In genomic region chr13:29849071-29849541, GRCh38 we compare ENCODE assay signal across 8 cellular contexts. TPM values are rescaled to one million over a fixed set of nuclear protein-coding genes. Genes with fewer than 3 reads are reported as not detected.
DNase-seq lines count a peak whose midpoint lies in the region; ATAC-seq and TF ChIP-seq lines count a peak whose summit lies in the region.

No MANE protein-coding gene starts in this region.

- TF ChIP-seq CTCF in right atrium auricular region (IDR thresholded peaks at IDR 0.05) = no peak

- peaks cover 0 to 32% of the 10 kb centered on the region in 2 donors for H3K4me1 ChIP-seq in right atrium auricular region

- DNase-seq in activated CD4-positive, alpha-beta T cell treated with anti-CD3 and anti-CD28 coated beads for 4 hours = peak; percentile 7 to 8
- DNase-seq in activated CD4-positive, alpha-beta T cell treated with anti-CD3 and anti-CD28 coated beads, Interleukin-2, amount 50 U/mL, for 4 hours = no peak
- DNase-seq in NOMO-1 treated with DMSO at 0.1 percent for 48 hours (lab: John Stamatoyannopoulos, UW; ENCODE audit: unreplicated experiment) = peak; percentile 88
- DNase-seq in right atrium auricular region (ENCODE audit: low spot score) = no peak
- DNase-seq in putamen (ENCODE audit: low spot score) = peak; percentile 47
- no peak for DNase-seq in NCI-H1048 (lab: John Stamatoyannopoulos, UW)

- H3K4me3 Mint-ChIP-seq in activated naive CD4-positive, alpha-beta T cell treated with anti-CD3 and anti-CD28 coated beads, Interleukin-2, amount 50 U/mL, for 24 hours = peak overlapping the region; percentile 97

- peaks cover 32% of the 10 kb centered on the region for H3K4me1 Mint-ChIP-seq in activated naive CD4-positive, alpha-beta T cell treated with anti-CD3 and anti-CD28 coated beads, Interleukin-2, amount 50 U/mL, for 24 hours

- no peak for ATAC-seq in GM18868 (IDR thresholded peaks at IDR 0.05; ENCODE audit: unreplicated experiment)

- no peaks in the 10 kb centered on the region for H3K27me3 ChIP-seq in right atrium auricular region

- no peaks in the 10 kb centered on the region for H3K36me3 Mint-ChIP-seq in activated naive CD4-positive, alpha-beta T cell treated with anti-CD3 and anti-CD28 coated beads, Interleukin-2, amount 50 U/mL, for 24 hours

- H3K9me3 Mint-ChIP-seq in activated naive CD4-positive, alpha-beta T cell treated with anti-CD3 and anti-CD28 coated beads, Interleukin-2, amount 50 U/mL, for 24 hours = no peaks in the 10 kb centered on the region

- H3K27ac Mint-ChIP-seq in activated naive CD4-positive, alpha-beta T cell treated with anti-CD3 and anti-CD28 coated beads, Interleukin-2, amount 50 U/mL, for 24 hours = peak overlapping the region; percentile 97

- no peaks in the 10 kb centered on the region for H3K36me3 ChIP-seq in right atrium auricular region

- no peaks in the 10 kb centered on the region for H3K9me3 ChIP-seq in right atrium auricular region

- H3K4me3 ChIP-seq in right atrium auricular region = peak overlapping the region; percentile 79 to 97

- peak overlapping the region; percentile 98 to 100 for H3K27ac ChIP-seq in right atrium auricular region

- no peaks in the 10 kb centered on the region for H3K27me3 Mint-ChIP-seq in activated naive CD4-positive, alpha-beta T cell treated with anti-CD3 and anti-CD28 coated beads, Interleukin-2, amount 50 U/mL, for 24 hours

RNA-seq across cellular contexts. Expression of gene UBL3, which starts 1.3 kb away (rescaled TPM):
- total RNA-seq in right atrium auricular region = 10 to 100 TPM; 20.4 to 26.4 TPM

Comparison
In these comparisons a context has a peak if more than half of its experiments do, and no peak if none do; other contexts are left out.
1. DNase-seq: peak in activated CD4-positive, alpha-beta T cell treated with anti-CD3 and anti-CD28 coated beads for 4 hours (2 of 2), NOMO-1 treated with DMSO at 0.1 percent for 48 hours (single experiment) and putamen (single experiment); none in activated CD4-positive, alpha-beta T cell treated with anti-CD3 and anti-CD28 coated beads, Interleukin-2, amount 50 U/mL, for 4 hours (0 of 2), right atrium auricular region (single experiment) and NCI-H1048 (single experiment).